11 cellular contexts compared by ENCODE assay signal in the genomic region with DNA sequence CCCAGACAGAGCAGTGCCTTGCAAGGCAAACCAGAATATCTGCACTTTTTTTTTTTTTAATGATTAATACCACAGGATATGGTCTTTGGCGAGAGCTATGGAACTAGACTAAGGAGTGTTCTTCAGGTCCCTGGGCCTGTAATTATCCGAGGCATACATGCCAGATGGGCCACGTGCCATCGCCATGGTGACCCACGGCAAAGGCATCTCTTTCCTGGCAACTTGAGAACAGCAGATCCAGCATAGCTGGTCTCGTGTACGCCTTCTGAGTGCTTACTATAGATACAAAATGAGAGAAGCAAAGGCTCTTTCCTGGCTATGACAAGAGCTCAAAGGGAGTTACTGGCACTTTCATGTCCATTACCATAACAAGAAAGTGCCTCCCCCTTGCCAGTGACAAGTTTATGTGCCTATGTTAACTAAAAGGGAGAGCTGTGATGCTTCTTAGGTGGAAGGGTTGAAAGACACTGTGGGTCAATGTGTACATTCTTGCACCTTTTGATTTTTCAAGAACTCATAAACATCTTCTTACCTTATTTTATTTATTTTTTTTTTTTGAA. TPM values are rescaled to one million over a fixed set of nuclear protein-coding genes. Genes with fewer than 3 reads are reported as not detected.
DNase-seq lines count a peak whose midpoint lies in the region; ATAC-seq and TF ChIP-seq lines count a peak whose summit lies in the region.
"Had no signal": no experiment of that assay in that cellular context is flagged by ENCODE, and none has a peak within 500 bp of the region (broad histone marks: within the 10 kb centered on the region; RNA-seq: fewer than 3 reads in every experiment).

No MANE protein-coding gene starts in this region.

- no peaks in the 10 kb centered on the region for H3K27me3 ChIP-seq in rectal smooth muscle tissue (ENCODE audit: control insufficient read depth, insufficient read depth, low read length)

- peak; percentile 53 for DNase-seq in GM04503 (ENCODE audit: low read depth)
- DNase-seq in Right ventricle myocardium inferior (ENCODE audit: missing footprints): no peak
- no peak for DNase-seq in putamen (ENCODE audit: low spot score)
- DNase-seq in LoVo (ENCODE audit: low spot score): no peak
- DNase-seq in activated naive CD4-positive, alpha-beta T cell treated with anti-CD3 and anti-CD28 coated beads for 36 hours: no peak
- no peak for DNase-seq in activated T-cell treated with anti-CD3 and anti-CD28 coated beads, Interleukin-2, amount 50 U/mL, for 72 hours
- DNase-seq: activated CD4-positive, alpha-beta T cell treated with anti-CD3 and anti-CD28 coated beads for 48 hours; Caco-2; occipital lobe had no signal

- peaks cover 5% of the 10 kb centered on the region for H3K4me1 ChIP-seq in rectal smooth muscle tissue (ENCODE audit: control insufficient read depth, insufficient read depth, low read length)
- H3K4me1 ChIP-seq: Caco-2 had no signal

- intact Hi-C loops in Right ventricle myocardium inferior (cut with DNase I): no loop called here
- intact Hi-C loops in activated naive CD4-positive, alpha-beta T cell treated with anti-CD3 and anti-CD28 coated beads for 36 hours (cut with micrococcal nuclease): no loop called here

- CTCF ChIA-PET in activated naive CD4-positive, alpha-beta T cell treated with anti-CD3 and anti-CD28 coated beads for 36 hours (lab: Charles Lee): no interaction called here

- H3K27ac Mint-ChIP-seq in activated naive CD4-positive, alpha-beta T cell treated with anti-CD3 and anti-CD28 coated beads for 36 hours: no peak overlapping the region
- H3K27ac Mint-ChIP-seq in activated T-cell treated with anti-CD3 and anti-CD28 coated beads, Interleukin-2, amount 50 U/mL, for 72 hours: no peak overlapping the region

- no peak overlapping the region for H3K9ac ChIP-seq in rectal smooth muscle tissue (ENCODE audit: low read length)

- peaks cover 4% of the 10 kb centered on the region for H3K27me3 Mint-ChIP-seq in activated naive CD4-positive, alpha-beta T cell treated with anti-CD3 and anti-CD28 coated beads for 36 hours (ENCODE audit: low read depth)
- H3K27me3 Mint-ChIP-seq in activated T-cell treated with anti-CD3 and anti-CD28 coated beads, Interleukin-2, amount 50 U/mL, for 72 hours (ENCODE audit: low read depth): peaks cover 2% of the 10 kb centered on the region

- H3K36me3 ChIP-seq in rectal smooth muscle tissue (ENCODE audit: control insufficient read depth, insufficient read depth, low read length): no peaks in the 10 kb centered on the region

- peaks cover 4% of the 10 kb centered on the region for H3K9me3 Mint-ChIP-seq in activated naive CD4-positive, alpha-beta T cell treated with anti-CD3 and anti-CD28 coated beads for 36 hours
- H3K9me3 Mint-ChIP-seq in activated T-cell treated with anti-CD3 and anti-CD28 coated beads, Interleukin-2, amount 50 U/mL, for 72 hours: peaks cover 1 to 2% of the 10 kb centered on the region in 2 donors

- peak; percentile 49; the same call in 2 of the 3 replicates for ATAC-seq in SK-N-SH treated with all-trans-retinoic acid at 6 μM for 48 hours
- ATAC-seq in Right ventricle myocardium inferior: peak; percentile 61
- ATAC-seq in activated T-cell treated with anti-CD3 and anti-CD28 coated beads, Interleukin-2, amount 50 U/mL, for 72 hours (replicated peaks in 1 of 2): no peak

- H3K4me1 Mint-ChIP-seq in activated naive CD4-positive, alpha-beta T cell treated with anti-CD3 and anti-CD28 coated beads for 36 hours (ENCODE audit: low read depth): no peaks in the 10 kb centered on the region
- no peaks in the 10 kb centered on the region for H3K4me1 Mint-ChIP-seq in activated T-cell treated with anti-CD3 and anti-CD28 coated beads, Interleukin-2, amount 50 U/mL, for 72 hours (ENCODE audit: low read depth)

- peak overlapping the region; percentile 66 for H3K27ac ChIP-seq in rectal smooth muscle tissue (ENCODE audit: low read depth, low read length)

- no peak overlapping the region for H3K4me3 ChIP-seq in rectal smooth muscle tissue (ENCODE audit: low read length)

- no peak overlapping the region for H3K4me3 Mint-ChIP-seq in activated naive CD4-positive, alpha-beta T cell treated with anti-CD3 and anti-CD28 coated beads for 36 hours
- H3K4me3 Mint-ChIP-seq in activated T-cell treated with anti-CD3 and anti-CD28 coated beads, Interleukin-2, amount 50 U/mL, for 72 hours: no peak overlapping the region

- H3K36me3 Mint-ChIP-seq in activated naive CD4-positive, alpha-beta T cell treated with anti-CD3 and anti-CD28 coated beads for 36 hours (ENCODE audit: low read depth): no peaks in the 10 kb centered on the region
- H3K36me3 Mint-ChIP-seq in activated T-cell treated with anti-CD3 and anti-CD28 coated beads, Interleukin-2, amount 50 U/mL, for 72 hours (ENCODE audit: insufficient read depth in 2 of 2): no peaks in the 10 kb centered on the region

TF ChIP-seq in SK-N-SH treated with all-trans-retinoic acid at 6 μM for 48 hours, 23 proteins besides CTCF, POLR2A, EP300 and RAD21:
- TF ChIP-seq CSDC2 (CRISPR knock-in tag; IDR thresholded peaks at IDR 0.05) (no peak), PPARA (CRISPR knock-in tag; IDR thresholded peaks at IDR 0.05; ENCODE audit: borderline replicate concordance) (no peak)

RNA-seq across cellular contexts. Expression of a gene that starts 26.0 kb away (rescaled TPM):
- 3.9 TPM for total RNA-seq in Right ventricle myocardium inferior
- total RNA-seq in activated naive CD4-positive, alpha-beta T cell treated with anti-CD3 and anti-CD28 coated beads for 36 hours: under 1 TPM; 0.24 to 0.32 TPM
- total RNA-seq in activated T-cell treated with anti-CD3 and anti-CD28 coated beads, Interleukin-2, amount 50 U/mL, for 72 hours: under 1 TPM; 0.29 to 0.51 TPM

Comparison
In these comparisons a context has a peak if more than half of its experiments do, and no peak if none do; other contexts are left out.
1. ATAC-seq: peak in SK-N-SH treated with all-trans-retinoic acid at 6 μM for 48 hours (single experiment) and Right ventricle myocardium inferior (single experiment); none in activated T-cell treated with anti-CD3 and anti-CD28 coated beads, Interleukin-2, amount 50 U/mL, for 72 hours (0 of 2).